28 cellular contexts compared by ENCODE assay signal in genomic region chr4:7208509-7209451, GRCh38. TPM values are rescaled to one million over a fixed set of nuclear protein-coding genes. Genes with fewer than 3 reads are reported as not detected.
DNase-seq lines count a peak whose midpoint lies in the region; ATAC-seq and TF ChIP-seq lines count a peak whose summit lies in the region.
"Had no signal": no experiment of that assay in that cellular context is flagged by ENCODE, and none has a peak within 500 bp of the region (broad histone marks: within the 10 kb centered on the region; RNA-seq: fewer than 3 reads in every experiment).

No MANE protein-coding gene starts in this region.

- H3K23ac ChIP-seq in mesenchymal stem cell (ENCODE audit: low read length in 2 of 2) (no peak overlapping the region), H9 (ENCODE audit: insufficient read length, low read depth, low read length) (no peak overlapping the region)

- no peaks in the 10 kb centered on the region for H4K20me1 ChIP-seq in GM23248 (ENCODE audit: insufficient read depth)
- no peaks in the 10 kb centered on the region for H4K20me1 ChIP-seq in smooth muscle cell (ENCODE audit: low read depth)
- H4K20me1 ChIP-seq in H9 (ENCODE audit: control insufficient read depth, insufficient read depth, insufficient read length), result no peaks in the 10 kb centered on the region

- no peaks in the 10 kb centered on the region for H3K36me3 Mint-ChIP-seq in H9 (ENCODE audit: insufficient read depth in 1 of 3, low read depth in 3 of 3)
- H3K36me3 Mint-ChIP-seq in activated CD4-positive, alpha-beta T cell treated with anti-CD3 and anti-CD28 coated beads for 36 hours (ENCODE audit: low read depth), result no peaks in the 10 kb centered on the region

- H3F3A ChIP-seq in GM23248 (ENCODE audit: insufficient read depth) (peaks cover 31% of the 10 kb centered on the region), smooth muscle cell (ENCODE audit: low read depth) (peaks cover 21% of the 10 kb centered on the region)

- DNase-seq in GM23248 (no peak), adipocyte (ENCODE audit: low read depth) (no peak), mesenchymal stem cell (no peak), smooth muscle cell (lab: John Stamatoyannopoulos, UW; ENCODE audit: unreplicated experiment) (no peak), H9 (no peak)
- no peak for DNase-seq in effector CD8-positive, alpha-beta T cell (lab: John Stamatoyannopoulos, UW)
- DNase-seq in activated CD4-positive, alpha-beta T cell treated with anti-CD3 and anti-CD28 coated beads for 36 hours, result no peak
- DNase-seq: activated CD4-positive, alpha-beta T cell treated with anti-CD3 and anti-CD28 coated beads for 1 hour; activated CD8-positive, alpha-beta memory T cell treated with anti-CD3 and anti-CD28 coated beads, Interleukin-2, amount 50 U/mL, for 48 hours; activated CD8-positive, alpha-beta T cell treated with anti-CD3 and anti-CD28 coated beads for 36 hours; activated naive CD4-positive, alpha-beta T cell treated with anti-CD3 and anti-CD28 coated beads for 36 hours; adrenal gland; body of pancreas; CD4-positive, alpha-beta T cell; dorsolateral prefrontal cortex; mucosa of descending colon; NCI-H1105; NCI-H187 treated with DMSO at 0.1 percent for 48 hours; NCI-H526; nephron progenitor cell; stimulated activated CD4-positive, alpha-beta T cell treated with anti-CD3 and anti-CD28 coated beads, Interleukin-15, amount 100 ng/mL, for 24 hours; stimulated activated CD4-positive, alpha-beta T cell treated with anti-CD3 and anti-CD28 coated beads, Interleukin-4, amount 100 ng/mL, for 4 hours; upper lobe of right lung had no signal

- in situ Hi-C loops in GM23248 (cut with MboI), result no loop called here

- no peak overlapping the region for H3K4me3 Mint-ChIP-seq in H9
- no peak overlapping the region for H3K4me3 Mint-ChIP-seq in activated CD4-positive, alpha-beta T cell treated with anti-CD3 and anti-CD28 coated beads for 36 hours
- H3K4me3 Mint-ChIP-seq: activated CD8-positive, alpha-beta T cell treated with anti-CD3 and anti-CD28 coated beads for 36 hours; activated naive CD4-positive, alpha-beta T cell treated with anti-CD3 and anti-CD28 coated beads for 36 hours; activated T-helper 1 cell treated with anti-CD3 and anti-CD28 coated beads, Interleukin-12 subunit alpha, Interleukin-12 subunit beta, Interleukin-2, Interleukin-4 antibody, amounts not matched to agents 30 ng/mL and 10 ng/mL and 1 ng/mL, durations not matched to agents 14 hours and 24 hours and 36 hours; CD4-positive, alpha-beta T cell; nephron progenitor cell had no signal

- H3K14ac ChIP-seq in mesenchymal stem cell (ENCODE audit: low read length in 2 of 2), result no peak overlapping the region
- H3K14ac ChIP-seq in H9 (ENCODE audit: insufficient read depth, low read length), result no peak overlapping the region

- no peak overlapping the region for H4K5ac ChIP-seq in H9 (ENCODE audit: insufficient read length, low read depth, low read length)

- intact Hi-C loops in activated CD4-positive, alpha-beta T cell treated with anti-CD3 and anti-CD28 coated beads for 36 hours (cut with DNase I, micrococcal nuclease), result no loop called here

- H3K27me3 ChIP-seq in GM23248 (replicated peaks; ENCODE audit: insufficient read depth) (no peaks in the 10 kb centered on the region), adipocyte (replicated peaks; ENCODE audit: control insufficient read depth, insufficient read depth, low read length) (no peaks in the 10 kb centered on the region), mesenchymal stem cell (ENCODE audit: control insufficient read depth in 1 of 2, insufficient read depth in 1 of 2, low read length in 2 of 2) (no peaks in the 10 kb centered on the region), smooth muscle cell (ENCODE audit: low read depth) (no peaks in the 10 kb centered on the region), H9 (ENCODE audit: insufficient read depth, low read length) (no peaks in the 10 kb centered on the region)
- H3K27me3 ChIP-seq: adrenal gland, body of pancreas, MG63, upper lobe of right lung had no signal

- 94% methylated on average over 21 of the region's 21 CpGs for WGBS in GM23248 (ENCODE audit: low coverage in 1 of 2, low lambda C conversion rate in 2 of 2, missing lambda C conversion rate in 2 of 2), 2 experiments
- 93% methylated on average over 20 of the region's 21 CpGs for WGBS in mesenchymal stem cell
- 93% methylated on average over 21 of the region's 21 CpGs for WGBS in smooth muscle cell (ENCODE audit: low lambda C conversion rate)
- no CpG with 5 or more reads among the region's 21 CpGs for WGBS in H9 (ENCODE audit: extremely low coverage, insufficient read length, low lambda C conversion rate)

- H3K4me3 ChIP-seq in GM23248, result no peak overlapping the region
- H3K4me3 ChIP-seq in adipocyte (ENCODE audit: low read length), result peak overlapping the region; percentile 40
- no peak overlapping the region for H3K4me3 ChIP-seq in mesenchymal stem cell (ENCODE audit: insufficient read depth in 1 of 2, low read depth in 1 of 2, low read length in 2 of 2)
- no peak overlapping the region for H3K4me3 ChIP-seq in smooth muscle cell
- H3K4me3 ChIP-seq: adrenal gland, body of pancreas, dorsolateral prefrontal cortex, lung, MG63, mucosa of descending colon, upper lobe of right lung had no signal

- H2BK20ac ChIP-seq in H9 (ENCODE audit: low read depth, low read length, poor library complexity, severe bottlenecking), result no peak overlapping the region

- peaks cover 3 to 4% of the 10 kb centered on the region in 2 experiments; a peak in 2 of 5 replicates for H3K9me3 Mint-ChIP-seq in H9
- H3K9me3 Mint-ChIP-seq in activated CD4-positive, alpha-beta T cell treated with anti-CD3 and anti-CD28 coated beads for 36 hours (ENCODE audit: low read depth), result no peaks in the 10 kb centered on the region
- H3K9me3 Mint-ChIP-seq: activated CD8-positive, alpha-beta T cell treated with anti-CD3 and anti-CD28 coated beads for 36 hours; activated naive CD4-positive, alpha-beta T cell treated with anti-CD3 and anti-CD28 coated beads for 36 hours; activated T-helper 1 cell treated with anti-CD3 and anti-CD28 coated beads, Interleukin-12 subunit alpha, Interleukin-12 subunit beta, Interleukin-2, Interleukin-4 antibody, amounts not matched to agents 30 ng/mL and 10 ng/mL and 1 ng/mL, durations not matched to agents 14 hours and 24 hours and 36 hours; CD4-positive, alpha-beta T cell had no signal

- H3K79me2 ChIP-seq in GM23248 (ENCODE audit: insufficient read depth) (no peaks in the 10 kb centered on the region), smooth muscle cell (ENCODE audit: low read depth) (no peaks in the 10 kb centered on the region), H9 (ENCODE audit: insufficient read depth, low read length) (no peaks in the 10 kb centered on the region)

- H2BK120ac ChIP-seq in mesenchymal stem cell (ENCODE audit: low read depth, low read length), result no peak overlapping the region
- H2BK120ac ChIP-seq in H9 (ENCODE audit: low read depth, low read length, poor library complexity, severe bottlenecking), result no peak overlapping the region

- no peak overlapping the region for H3K18ac ChIP-seq in mesenchymal stem cell (ENCODE audit: low read depth in 1 of 2, low read length in 2 of 2)
- no peak overlapping the region for H3K18ac ChIP-seq in H9 (ENCODE audit: insufficient read length, low read depth, low read length)

- H3K4ac ChIP-seq in mesenchymal stem cell (ENCODE audit: low read depth in 1 of 2, low read length in 2 of 2), result no peak overlapping the region
- H3K4ac ChIP-seq in H9 (ENCODE audit: low read depth, low read length), result no peak overlapping the region

- H3K9me3 ChIP-seq in GM23248 (ENCODE audit: low read depth), result no peaks in the 10 kb centered on the region
- peaks cover 5% of the 10 kb centered on the region for H3K9me3 ChIP-seq in adipocyte (ENCODE audit: control insufficient read depth, low read length)
- H3K9me3 ChIP-seq in mesenchymal stem cell (ENCODE audit: control insufficient read depth, low read length), result no peaks in the 10 kb centered on the region
- H3K9me3 ChIP-seq in smooth muscle cell (replicated peaks; ENCODE audit: low read depth), result no peaks in the 10 kb centered on the region
- H3K9me3 ChIP-seq in H9 (ENCODE audit: control insufficient read depth, low read depth, low read length), result no peaks in the 10 kb centered on the region
- H3K9me3 ChIP-seq: adrenal gland, MG63, mucosa of descending colon, upper lobe of right lung had no signal

- POLR2A ChIA-PET in activated CD4-positive, alpha-beta T cell treated with anti-CD3 and anti-CD28 coated beads for 36 hours (lab: Charles Lee), result no interaction called here

- peaks cover 18 to 31% of the 10 kb centered on the region in 2 experiments for H3K4me1 Mint-ChIP-seq in H9
- no peaks in the 10 kb centered on the region for H3K4me1 Mint-ChIP-seq in activated CD4-positive, alpha-beta T cell treated with anti-CD3 and anti-CD28 coated beads for 36 hours

- no peaks in the 10 kb centered on the region for H3K9me2 ChIP-seq in GM23248 (ENCODE audit: insufficient read depth)

- H4K8ac ChIP-seq in mesenchymal stem cell (ENCODE audit: low read length) (no peak overlapping the region), H9 (replicated peaks; ENCODE audit: insufficient read length, low read depth, low read length) (no peak overlapping the region)

- H2BK12ac ChIP-seq in mesenchymal stem cell (ENCODE audit: low read length in 2 of 2) (peak overlapping the region in 1 of 2 experiments; percentile 11), H9 (ENCODE audit: insufficient read length, low read depth, low read length) (no peak overlapping the region)

- no peak overlapping the region for H3T11ph ChIP-seq in H9 (ENCODE audit: low read length)

- H2AFZ ChIP-seq in GM23248 (no peak overlapping the region), mesenchymal stem cell (ENCODE audit: low read depth, low read length) (no peak overlapping the region), smooth muscle cell (ENCODE audit: low read depth) (no peak overlapping the region), H9 (ENCODE audit: low read length) (no peak overlapping the region)

- H3K4me2 ChIP-seq in GM23248 (ENCODE audit: unreplicated experiment), result no peak overlapping the region
- no peak overlapping the region for H3K4me2 ChIP-seq in mesenchymal stem cell (ENCODE audit: low read length, poor library complexity, severe bottlenecking)
- no peak overlapping the region for H3K4me2 ChIP-seq in smooth muscle cell
- H3K4me2 ChIP-seq in H9 (ENCODE audit: insufficient read depth, insufficient read length, low read length), result no peak overlapping the region
- H3K4me2 ChIP-seq: KMS-11 had no signal

- H3K4me1 ChIP-seq in GM23248 (ENCODE audit: insufficient read depth) (peaks cover 67% of the 10 kb centered on the region), adipocyte (ENCODE audit: control insufficient read depth, insufficient read depth, low read length) (peaks cover 83% of the 10 kb centered on the region), mesenchymal stem cell (ENCODE audit: control insufficient read depth, insufficient read depth, low read depth, low read length) (peaks cover 42% of the 10 kb centered on the region), smooth muscle cell (ENCODE audit: low read depth) (peaks cover 38% of the 10 kb centered on the region), H9 (ENCODE audit: insufficient read depth, low read length) (no peaks in the 10 kb centered on the region)
- H3K4me1 ChIP-seq: body of pancreas had no signal

- no peak for TF ChIP-seq CTCF in smooth muscle cell (IDR thresholded peaks at IDR 0.05; ENCODE audit: borderline replicate concordance, insufficient read depth, poor library complexity, severe bottlenecking)
- no peak for TF ChIP-seq CTCF in H9 (conservative IDR thresholded peaks at IDR 0.05)

- H3K36me3 ChIP-seq in GM23248 (ENCODE audit: low read depth) (no peaks in the 10 kb centered on the region), adipocyte (ENCODE audit: control insufficient read depth, insufficient read depth, low read length, severe bottlenecking) (no peaks in the 10 kb centered on the region), mesenchymal stem cell (ENCODE audit: control insufficient read depth in 1 of 2, insufficient read depth in 2 of 2, low read depth in 1 of 2, low read length in 2 of 2) (peaks cover 0 to 3% of the 10 kb centered on the region in 2 experiments), smooth muscle cell (ENCODE audit: low read depth) (no peaks in the 10 kb centered on the region)
- H3K36me3 ChIP-seq: adrenal gland, MG63, upper lobe of right lung had no signal

- H2BK15ac ChIP-seq in mesenchymal stem cell (ENCODE audit: low read depth, poor library complexity, severe bottlenecking) (no peak overlapping the region), H9 (ENCODE audit: low read depth, low read length) (no peak overlapping the region)

- H3K27ac ChIP-seq in GM23248, result peak overlapping the region; percentile 95
- no peak overlapping the region for H3K27ac ChIP-seq in mesenchymal stem cell (ENCODE audit: low read length, poor library complexity, severe bottlenecking)
- peak overlapping the region; percentile 95 for H3K27ac ChIP-seq in smooth muscle cell (ENCODE audit: low read depth)
- no peak overlapping the region for H3K27ac ChIP-seq in H9 (ENCODE audit: insufficient read length, low read depth, low read length)
- H3K27ac ChIP-seq: body of pancreas, KMS-11 had no signal

- peak overlapping the region; percentile 71 for H2AK5ac ChIP-seq in mesenchymal stem cell (ENCODE audit: low read length, severe bottlenecking)
- H2AK5ac ChIP-seq in H9 (ENCODE audit: insufficient read length, low read length), result no peak overlapping the region

- H3K27me3 Mint-ChIP-seq in H9 (ENCODE audit: low read depth), result no peaks in the 10 kb centered on the region; the same call in 1 of the 2 replicates
- H3K27me3 Mint-ChIP-seq in activated CD4-positive, alpha-beta T cell treated with anti-CD3 and anti-CD28 coated beads for 36 hours, result peaks cover 7% of the 10 kb centered on the region

- H3K79me1 ChIP-seq in mesenchymal stem cell (replicated peaks; ENCODE audit: low read length, poor library complexity, severe bottlenecking), result peaks cover 4% of the 10 kb centered on the region
- no peaks in the 10 kb centered on the region for H3K79me1 ChIP-seq in H9 (ENCODE audit: insufficient read depth, low read depth, low read length, poor library complexity, severe bottlenecking)

- H2BK5ac ChIP-seq in mesenchymal stem cell (ENCODE audit: low read depth, low read length, poor library complexity, severe bottlenecking) (no peak overlapping the region), H9 (ENCODE audit: insufficient read length, low read length) (no peak overlapping the region)

- no peak overlapping the region for H3K56ac ChIP-seq in H9 (ENCODE audit: insufficient read length, low read depth, low read length)

- H4K91ac ChIP-seq in mesenchymal stem cell (ENCODE audit: low read length) (peak overlapping the region; percentile 76), H9 (ENCODE audit: insufficient read length, low read depth, low read length) (no peak overlapping the region)

- H3K9ac ChIP-seq in GM23248, result no peak overlapping the region
- peak overlapping the region; percentile 68 for H3K9ac ChIP-seq in adipocyte (ENCODE audit: low read length)
- H3K9ac ChIP-seq in mesenchymal stem cell (ENCODE audit: low read length), result no peak overlapping the region
- H3K9ac ChIP-seq in smooth muscle cell (ENCODE audit: low read depth), result no peak overlapping the region
- H3K9ac ChIP-seq in H9 (ENCODE audit: extremely low read depth, insufficient read length, low read length), result no peak overlapping the region
- H3K9ac ChIP-seq: KMS-11 had no signal

- H3K27ac Mint-ChIP-seq in H9, result no peak overlapping the region
- no peak overlapping the region for H3K27ac Mint-ChIP-seq in activated CD4-positive, alpha-beta T cell treated with anti-CD3 and anti-CD28 coated beads for 36 hours
- H3K27ac Mint-ChIP-seq: activated CD8-positive, alpha-beta T cell treated with anti-CD3 and anti-CD28 coated beads for 36 hours; activated naive CD4-positive, alpha-beta T cell treated with anti-CD3 and anti-CD28 coated beads for 36 hours; activated T-helper 1 cell treated with anti-CD3 and anti-CD28 coated beads, Interleukin-12 subunit alpha, Interleukin-12 subunit beta, Interleukin-2, Interleukin-4 antibody, amounts not matched to agents 30 ng/mL and 10 ng/mL and 1 ng/mL, durations not matched to agents 14 hours and 24 hours and 36 hours; CD4-positive, alpha-beta T cell; nephron progenitor cell had no signal

- CTCF ChIA-PET in activated CD4-positive, alpha-beta T cell treated with anti-CD3 and anti-CD28 coated beads for 36 hours (lab: Charles Lee), result interaction anchor here (0.8 kb wide), 1 partner anchor 47 kb away, joined by 4 read pairs; no protein-coding TSS in a partner anchor

- H3K23me2 ChIP-seq in H9 (ENCODE audit: insufficient read length, low read depth, low read length, poor library complexity, severe bottlenecking), result no peaks in the 10 kb centered on the region

- no peak for ATAC-seq in activated CD4-positive, alpha-beta T cell treated with anti-CD3 and anti-CD28 coated beads for 36 hours
- ATAC-seq: activated CD8-positive, alpha-beta T cell treated with anti-CD3 and anti-CD28 coated beads for 36 hours; body of pancreas; mucosa of descending colon; Right ventricle myocardium inferior; upper lobe of right lung had no signal

RNA-seq across cellular contexts. Expression of gene SORCS2, which starts 16.4 kb away (rescaled TPM):
- 1.4 and 4.3 TPM in 2 replicates for total RNA-seq in GM23248 (2014; rRNA removed; shearing (Covaris generic))
- polyA plus RNA-seq in GM23248 (2016; fragmentation: Nextera tagmentation; extraction: Ambion mirVana) (0.38 and 0.74 TPM in 2 replicates), smooth muscle cell (5.2 and 5.9 TPM in 2 replicates)
- polyA plus RNA-seq in mesenchymal stem cell (2013, experiment 1 of 2), result 0.80 TPM
- 0.64 TPM for polyA plus RNA-seq in mesenchymal stem cell (2013, experiment 2 of 2)
- total RNA-seq in smooth muscle cell (3.9 and 9.3 TPM in 2 replicates), H9 (2021) (0.57 and 0.72 TPM in 2 replicates)
- under 1 TPM in 1 of 2 experiments, not detected in 1; 0.04 TPM for total RNA-seq in activated CD4-positive, alpha-beta T cell treated with anti-CD3 and anti-CD28 coated beads for 36 hours
- total RNA-seq: activated T-helper 1 cell treated with anti-CD3 and anti-CD28 coated beads, Interleukin-12 subunit alpha, Interleukin-12 subunit beta, Interleukin-2, Interleukin-4 antibody, amounts not matched to agents 30 ng/mL and 10 ng/mL and 1 ng/mL, durations not matched to agents 14 hours and 24 hours and 36 hours; CD4-positive, alpha-beta T cell had no signal

Comparison
In these comparisons a context has a peak if more than half of its experiments do, and no peak if none do; other contexts are left out.
1. H3K27ac ChIP-seq: peak in GM23248 (single experiment) and smooth muscle cell (single experiment); none in mesenchymal stem cell (single experiment) and H9 (single experiment).